ENCODE assay signal across 9 cellular contexts in the genomic region with DNA sequence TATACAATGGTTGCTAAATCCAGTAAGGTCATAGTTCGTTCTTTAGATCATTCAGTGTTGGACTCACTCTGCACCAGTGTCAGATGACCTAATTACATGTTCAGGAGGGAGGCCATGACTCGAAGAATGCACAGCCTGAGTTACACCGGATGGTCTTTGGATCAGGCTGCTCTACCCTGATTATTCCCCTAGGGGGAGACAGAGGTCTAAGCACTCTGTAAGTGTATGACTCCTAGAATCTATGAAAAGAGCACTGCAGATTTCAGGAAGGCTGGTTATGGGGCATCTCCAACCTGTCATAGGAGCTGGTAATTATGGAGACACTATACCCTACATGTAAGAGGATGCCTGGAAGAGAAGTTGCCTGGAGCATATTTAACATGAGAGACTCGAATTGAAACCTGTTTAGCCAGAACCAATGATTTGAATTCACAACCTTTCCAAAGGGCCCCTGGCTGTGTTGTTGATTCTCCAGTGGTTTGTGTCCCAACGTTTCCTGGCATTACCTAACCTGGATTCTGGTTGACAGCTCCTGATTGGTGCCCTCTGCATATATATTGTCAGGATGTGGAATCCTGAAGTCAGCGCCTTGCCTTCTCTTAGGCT. TPM values are rescaled to one million over a fixed set of nuclear protein-coding genes. Genes with fewer than 3 reads are reported as not detected.
A peak's percentile ranks its signal among the peaks of the same experiment; 100 is the strongest.
DNase-seq lines count a peak whose midpoint lies in the region; ATAC-seq and TF ChIP-seq lines count a peak whose summit lies in the region.
"Had no signal": no experiment of that assay in that cellular context is flagged by ENCODE, and none has a peak within 500 bp of the region (broad histone marks: within the 10 kb centered on the region; RNA-seq: fewer than 3 reads in every experiment).

TSS of gene MUCL1 (plus strand) at position 584 of the 606 bp plus-strand sequence. CDS start 67 bp downstream, outside the sequence.

- H3K4me3 ChIP-seq in Jurkat, Clone E6-1 (ENCODE audit: low read length): no peak within 1 kb of the TSS
- H3K4me3 ChIP-seq in OCI-LY3 (ENCODE audit: low read length) (no peak within 1 kb of the TSS), fibroblast of pulmonary artery (replicated peaks; ENCODE audit: low read depth, low read length) (no peak within 1 kb of the TSS), prostate gland (no peak within 1 kb of the TSS)

- H2AFZ ChIP-seq in OCI-LY3 (ENCODE audit: low read depth, low read length): no peak within 1 kb of the TSS

- H3K4me1 ChIP-seq in OCI-LY3 (ENCODE audit: low read length) (peaks cover 28% of the 10 kb centered on the region), prostate gland (replicated peaks) (no peaks in the 10 kb centered on the region)

- H3K79me2 ChIP-seq in OCI-LY3 (ENCODE audit: low read length): no peaks in the 10 kb centered on the region

- DNase-seq in EL (peak; percentile 63), activated T-cell treated with anti-CD3 and anti-CD28 coated beads for 4 hours (peak; percentile 78), fibroblast of pulmonary artery (ENCODE audit: low read depth) (peak; percentile 77), prostate gland (ENCODE audit: low spot score) (peak; percentile 40), OCI-M2 (lab: John Stamatoyannopoulos, UW; ENCODE audit: unreplicated experiment) (no peak)
- peak; percentile 71 for DNase-seq in Jurkat, Clone E6-1 (ENCODE audit: low read depth, low spot score)

- WGBS in prostate gland: 34% methylated on average over 6 of the region's 6 CpGs

- peak; percentile 96 for ATAC-seq in GM21717 (IDR thresholded peaks at IDR 0.05; ENCODE audit: unreplicated experiment)

- intact Hi-C loops in prostate gland (cut with DNase I): no loop called here

- TF ChIP-seq CTCF in OCI-LY3 (IDR thresholded peaks at IDR 0.05; ENCODE audit: low read depth, low read length): peak; percentile 89
- TF ChIP-seq CTCF in fibroblast of pulmonary artery (IDR thresholded peaks at IDR 0.05; ENCODE audit: low read length, missing control alignments): peak; percentile 95
- TF ChIP-seq CTCF in prostate gland (IDR thresholded peaks at IDR 0.05): peak; percentile 46 to 79 (median 68)

- H3K9me3 ChIP-seq in OCI-LY3 (ENCODE audit: insufficient read depth, low read length): no peaks in the 10 kb centered on the region
- H3K9me3 ChIP-seq in prostate gland: no peaks in the 10 kb centered on the region

- H3K36me3 ChIP-seq in OCI-LY3 (replicated peaks; ENCODE audit: low read depth, low read length) (no peaks in the 10 kb centered on the region), prostate gland (no peaks in the 10 kb centered on the region)

- H3K27me3 ChIP-seq in OCI-LY3 (ENCODE audit: low read depth, low read length): no peaks in the 10 kb centered on the region
- no peaks in the 10 kb centered on the region for H3K27me3 ChIP-seq in prostate gland (replicated peaks; ENCODE audit: insufficient read depth)

- H4K20me1 ChIP-seq in OCI-LY3 (ENCODE audit: insufficient read depth, low read length): no peaks in the 10 kb centered on the region

- no peak for TF ChIP-seq POLR2A in prostate gland (IDR thresholded peaks at IDR 0.05)

- H3K4me2 ChIP-seq in OCI-LY3 (ENCODE audit: low read length): no peak within 1 kb of the TSS

- H3K27ac ChIP-seq in OCI-LY3 (ENCODE audit: low read length) (no peak within 1 kb of the TSS), prostate gland (no peak within 1 kb of the TSS)

- H3K9ac ChIP-seq in OCI-LY3 (ENCODE audit: low read length): no peak within 1 kb of the TSS

RNA-seq across cellular contexts. Expression of gene MUCL1, which starts in this region (rescaled TPM):
- not detected for polyA plus RNA-seq in Jurkat, Clone E6-1 (2012; ENCODE audit: insufficient read depth, insufficient read length)
- not detected for total RNA-seq in prostate gland
- total RNA-seq: frontal cortex had no signal

Comparison
In these comparisons a context has a peak if more than half of its experiments do, and no peak if none do; other contexts are left out.
1. Peak in DNase-seq in prostate gland; RNA of the gene not detected or under 1 TPM.